Comparison of ENCODE assay signal across 23 cellular contexts in the genomic region with DNA sequence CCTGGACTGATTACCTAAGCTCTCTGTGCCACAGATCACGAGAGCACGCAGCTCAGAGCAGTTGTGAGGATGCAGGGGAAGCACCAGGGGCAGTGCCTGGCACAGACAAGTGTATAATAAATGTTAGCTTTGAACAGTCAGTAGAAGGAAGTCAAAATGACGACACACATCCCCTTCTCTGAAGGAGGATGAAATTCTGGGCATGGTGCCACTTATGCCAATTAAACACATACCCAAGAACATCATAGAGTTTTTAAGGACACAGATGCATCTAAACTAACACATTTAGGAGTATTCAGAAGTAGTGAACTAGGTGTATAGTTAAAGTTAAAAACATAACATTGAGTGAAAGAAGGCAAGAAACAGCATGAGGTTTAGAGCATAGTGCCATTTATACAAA. TPM values are rescaled to one million over a fixed set of nuclear protein-coding genes. Genes with fewer than 3 reads are reported as not detected.
DNase-seq lines count a peak whose midpoint lies in the region; ATAC-seq and TF ChIP-seq lines count a peak whose summit lies in the region.
"Had no signal": no experiment of that assay in that cellular context is flagged by ENCODE, and none has a peak within 500 bp of the region (broad histone marks: within the 10 kb centered on the region; RNA-seq: fewer than 3 reads in every experiment).

No MANE protein-coding gene starts in this region.

- no peak for ATAC-seq in PC-3
- ATAC-seq: A549 had no signal

- H3K4me3 ChIP-seq in PC-3 (ENCODE audit: low read length) (no peak overlapping the region), Peyer's patch (no peak overlapping the region)
- no peak overlapping the region for H3K4me3 ChIP-seq in effector memory CD4-positive, alpha-beta T cell (ENCODE audit: insufficient read depth, low read depth, low read length, poor library complexity, severe bottlenecking)
- H3K4me3 ChIP-seq: A549, GM23248 had no signal

- peaks cover 14% of the 10 kb centered on the region for H3K4me1 ChIP-seq in PC-3 (ENCODE audit: insufficient read depth, low read length)
- no peaks in the 10 kb centered on the region for H3K4me1 ChIP-seq in effector memory CD4-positive, alpha-beta T cell (ENCODE audit: control insufficient read depth, insufficient read depth, low read length, poor library complexity, severe bottlenecking)
- no peaks in the 10 kb centered on the region for H3K4me1 ChIP-seq in Peyer's patch
- H3K4me1 ChIP-seq: A549 had no signal

- no peaks in the 10 kb centered on the region for H3K9me2 ChIP-seq in PC-3 (replicated peaks; ENCODE audit: low read length)

- no peak overlapping the region for H3K9ac ChIP-seq in PC-3 (ENCODE audit: low read length)
- H3K9ac ChIP-seq: GM23248 had no signal

- no peaks in the 10 kb centered on the region for H3K27me3 Mint-ChIP-seq in activated CD4-positive, alpha-beta memory T cell treated with anti-CD3 and anti-CD28 coated beads for 36 hours

- no peak overlapping the region for H3K27ac Mint-ChIP-seq in activated CD4-positive, alpha-beta memory T cell treated with anti-CD3 and anti-CD28 coated beads for 36 hours

- H3F3A ChIP-seq in PC-3 (ENCODE audit: low read length, unreplicated experiment): no peaks in the 10 kb centered on the region

- H3K27ac ChIP-seq in PC-3 (ENCODE audit: low read length) (no peak overlapping the region), Peyer's patch (no peak overlapping the region)
- H3K27ac ChIP-seq in effector memory CD4-positive, alpha-beta T cell (ENCODE audit: insufficient read depth, low read length, poor library complexity, severe bottlenecking): no peak overlapping the region
- H3K27ac ChIP-seq: A549, C4-2B, GM23248 had no signal

- H3K27me3 ChIP-seq in PC-3 (ENCODE audit: low read length) (no peaks in the 10 kb centered on the region), Peyer's patch (no peaks in the 10 kb centered on the region)
- H3K27me3 ChIP-seq in effector memory CD4-positive, alpha-beta T cell (replicated peaks; ENCODE audit: control insufficient read depth, insufficient read depth, low read length, poor library complexity, severe bottlenecking): no peaks in the 10 kb centered on the region

- CTCF ChIA-PET in PC-3 (lab: Charles Lee): no interaction called here
- CTCF ChIA-PET in activated CD4-positive, alpha-beta memory T cell treated with anti-CD3 and anti-CD28 coated beads for 36 hours (lab: Charles Lee): interaction anchor here (1.7 to 14.1 kb wide), 2 partner anchors 48 to 52 kb away, joined by 6 to 114 read pairs; no protein-coding TSS in a partner anchor

- peaks cover 15% of the 10 kb centered on the region for H3K4me1 Mint-ChIP-seq in activated CD4-positive, alpha-beta memory T cell treated with anti-CD3 and anti-CD28 coated beads for 36 hours (ENCODE audit: low read depth)

- TF ChIP-seq POLR2A in Peyer's patch (IDR thresholded peaks at IDR 0.05): no peak

- no peaks in the 10 kb centered on the region for H3K79me2 ChIP-seq in PC-3 (ENCODE audit: low read length)

- no peak overlapping the region for H2AFZ ChIP-seq in PC-3 (ENCODE audit: low read length)
- H2AFZ ChIP-seq: GM23248 had no signal

- intact Hi-C loops in PC-3 (cut with micrococcal nuclease): no loop called here
- intact Hi-C loops in activated CD4-positive, alpha-beta memory T cell treated with anti-CD3 and anti-CD28 coated beads for 36 hours (cut with micrococcal nuclease): loop anchor here (5.0 kb wide), 1 partner anchor 41 kb away; a partner anchor contains a TSS

- peaks cover 35% of the 10 kb centered on the region for H3K36me3 Mint-ChIP-seq in activated CD4-positive, alpha-beta memory T cell treated with anti-CD3 and anti-CD28 coated beads for 36 hours

- no peak overlapping the region for H3K4me3 Mint-ChIP-seq in activated CD4-positive, alpha-beta memory T cell treated with anti-CD3 and anti-CD28 coated beads for 36 hours

- DNase-seq in NCI-H2196 (lab: John Stamatoyannopoulos, UW; ENCODE audit: unreplicated experiment) (peak; percentile 33), NCI-H2196 treated with DMSO at 0.1 percent for 48 hours (lab: John Stamatoyannopoulos, UW; ENCODE audit: unreplicated experiment) (no peak), Ammon's horn (ENCODE audit: low spot score) (peak; percentile 27), PC-3 (peak; percentile 26), inferior parietal cortex (ENCODE audit: extremely low spot score) (peak; percentile 14), Peyer's patch (no peak)
- DNase-seq in activated CD4-positive, alpha-beta memory T cell treated with anti-CD3 and anti-CD28 coated beads for 36 hours: no peak
- no peak for DNase-seq in effector memory CD4-positive, alpha-beta T cell
- DNase-seq: GM23248; HCEC 1CT; IMR-90; Karpas-422; MM.1S; NCI-H1092 treated with DMSO at 0.1 percent for 48 hours; NCI-H1694; NCI-H2107; NCI-H526 treated with DMSO at 0.1 percent for 48 hours; NK-92 treated with Interleukin-12 subunit alpha and Interleukin-12 subunit beta, amount 100 ng/mL, for 24 hours; SHP77 treated with DMSO at 0.1 percent for 48 hours had no signal

- H4K20me1 ChIP-seq in PC-3 (ENCODE audit: low read length): 0 out of 2 replicates have a peak, but pooled peaks cover 13% of the 10 kb centered on the region

- H3K36me3 ChIP-seq in PC-3 (ENCODE audit: low read depth, low read length): peaks cover 17% of the 10 kb centered on the region; the same call in 1 of the 2 replicates
- H3K36me3 ChIP-seq in effector memory CD4-positive, alpha-beta T cell (ENCODE audit: control insufficient read depth, insufficient read depth, low read length): peaks cover 38% of the 10 kb centered on the region
- H3K36me3 ChIP-seq in Peyer's patch: peaks cover 0 to 87% (median 0%) of the 10 kb centered on the region in 3 donors

- no peaks in the 10 kb centered on the region for H3K9me3 ChIP-seq in PC-3 (ENCODE audit: low read length)
- no peaks in the 10 kb centered on the region for H3K9me3 ChIP-seq in effector memory CD4-positive, alpha-beta T cell (ENCODE audit: control insufficient read depth, low read length)
- H3K9me3 ChIP-seq in Peyer's patch: no peaks in the 10 kb centered on the region
- H3K9me3 ChIP-seq: A549 had no signal

- H3K9me3 Mint-ChIP-seq in activated CD4-positive, alpha-beta memory T cell treated with anti-CD3 and anti-CD28 coated beads for 36 hours: no peaks in the 10 kb centered on the region

- TF ChIP-seq CTCF in PC-3 (conservative IDR thresholded peaks at IDR 0.05; ENCODE audit: low read depth, low read length) (no peak), Peyer's patch (IDR thresholded peaks at IDR 0.05) (no peak)

- POLR2A ChIA-PET in PC-3 (lab: Charles Lee; ENCODE audit: unreplicated experiment): no interaction called here
- POLR2A ChIA-PET in activated CD4-positive, alpha-beta memory T cell treated with anti-CD3 and anti-CD28 coated beads for 36 hours (lab: Charles Lee): no interaction called here

- no peak overlapping the region for H3K4me2 ChIP-seq in PC-3 (ENCODE audit: low read length)
- H3K4me2 ChIP-seq: A549 had no signal

- no TSS peak for BruUV-seq in PC-3 (replicated peaks; lab: Mats Ljungman, UMichigan)

RNA-seq across cellular contexts. Expression of a gene that starts 25.0 kb away (rescaled TPM):
- total RNA-seq in PC-3 (2014; rRNA removed): not detected in 2 replicates
- not detected for total RNA-seq in activated CD4-positive, alpha-beta memory T cell treated with anti-CD3 and anti-CD28 coated beads for 36 hours
- total RNA-seq in Peyer's patch: 1 to 10 TPM in 1 of 4 donors, under 1 TPM in 1, not detected in 2; 0.94 to 1.7 TPM
- total RNA-seq: Daoy; GM23248; IMR-90; T-helper 1 cell treated with Interleukin-12 subunit alpha and Interleukin-12 subunit beta and Interleukin-4 antibody, amounts not matched to agents 30 ng/mL and 1 ng/mL, for 36 hours had no signal

RNA-seq across cellular contexts. Expression of a gene that starts 39.2 kb away (rescaled TPM):
- total RNA-seq in PC-3 (2014; rRNA removed) (26.0 and 36.3 TPM in 2 replicates), Peyer's patch (10 to 100 TPM; 76.7 to 98.1 (median 83.9) TPM)
- 10 to 100 TPM; 54.4 to 55.8 TPM for total RNA-seq in activated CD4-positive, alpha-beta memory T cell treated with anti-CD3 and anti-CD28 coated beads for 36 hours

RNA-seq across cellular contexts. Expression of a gene that starts 39.9 kb away (rescaled TPM):
- total RNA-seq in PC-3 (2014; rRNA removed) (18.4 and 18.5 TPM in 2 replicates), Peyer's patch (10 to 100 TPM in 1 of 4 donors, 1 to 10 TPM in 3; 7.5 to 14.9 (median 9.2) TPM)
- total RNA-seq in activated CD4-positive, alpha-beta memory T cell treated with anti-CD3 and anti-CD28 coated beads for 36 hours: 10 to 100 TPM in 1 of 2 experiments, 1 to 10 TPM in 1; 9.0 to 10.3 TPM

RNA-seq across cellular contexts. Expression of a gene that starts 56.6 kb away (rescaled TPM):
- total RNA-seq in PC-3 (2014; rRNA removed) (129 and 149 TPM in 2 replicates), Peyer's patch (10 to 100 TPM; 40.0 to 54.5 (median 46.0) TPM)
- total RNA-seq in activated CD4-positive, alpha-beta memory T cell treated with anti-CD3 and anti-CD28 coated beads for 36 hours: 100 to 1,000 TPM; 160 to 171 TPM

RNA-seq across cellular contexts. Expression of a gene that starts 56.9 kb away (rescaled TPM):
- total RNA-seq in PC-3 (2014; rRNA removed): 50.7 and 75.5 TPM in 2 replicates
- total RNA-seq in activated CD4-positive, alpha-beta memory T cell treated with anti-CD3 and anti-CD28 coated beads for 36 hours: 10 to 100 TPM; 24.5 to 25.8 TPM
- total RNA-seq in Peyer's patch: 10 to 100 TPM in 3 of 4 donors, 1 to 10 TPM in 1; 3.3 to 21.4 (median 18.2) TPM

Comparison
In these comparisons a context has a peak if more than half of its experiments do, and no peak if none do; other contexts are left out.
1. DNase-seq: peak in NCI-H2196 (single experiment), Ammon's horn (single experiment), PC-3 (single experiment) and inferior parietal cortex (single experiment); none in NCI-H2196 treated with DMSO at 0.1 percent for 48 hours (single experiment), activated CD4-positive, alpha-beta memory T cell treated with anti-CD3 and anti-CD28 coated beads for 36 hours (single experiment), effector memory CD4-positive, alpha-beta T cell (0 of 3) and Peyer's patch (0 of 3).